8 cellular contexts compared by ENCODE assay signal in genomic region chr6:90217621-90218496, GRCh38.
DNase-seq lines count a peak whose midpoint lies in the region; ATAC-seq, FAIRE-seq and TF ChIP-seq lines count a peak whose summit lies in the region.

No MANE protein-coding gene starts in this region.

- H3K36me3 Mint-ChIP-seq in natural killer cell = no peaks in the 10 kb centered on the region

- DNase-seq in H4 (ENCODE audit: low spot score) = peak; percentile 79
- DNase-seq in SJSA1 (ENCODE audit: low read depth in 1 of 2, low spot score in 2 of 2) = peak in 1 of 2 experiments; percentile 95
- DNase-seq in natural killer cell = peak; percentile 44
- DNase-seq in NCI-H524 (lab: John Stamatoyannopoulos, UW) = no peak
- DNase-seq in OCI-M2 (lab: John Stamatoyannopoulos, UW; ENCODE audit: unreplicated experiment) = no peak

- H3K4me1 Mint-ChIP-seq in natural killer cell = peaks cover 0 to 13% of the 10 kb centered on the region in 2 donors

- H3K9me3 ChIP-seq in SJSA1 (replicated peaks) = no peaks in the 10 kb centered on the region; the same call in 1 of the 2 replicates

- no peak overlapping the region for H3K4me3 Mint-ChIP-seq in natural killer cell

- peak overlapping the region; percentile 98 for H3K27ac ChIP-seq in SJSA1

- no peak overlapping the region for H3K27ac Mint-ChIP-seq in natural killer cell

- peaks cover 56% of the 10 kb centered on the region for H3K4me1 ChIP-seq in SJSA1 (replicated peaks)

- intact Hi-C loops in natural killer cell (cut with micrococcal nuclease) = loop anchor here (1.0 to 5.0 kb wide), 6 partner anchors 56 to 266 kb away; no protein-coding TSS in a partner anchor

- no peak overlapping the region; the same call in 1 of the 2 replicates for H3K4me3 ChIP-seq in SJSA1

- ATAC-seq in natural killer cell (peak; percentile 69 to 83 (median 70)), HG03354 (IDR thresholded peaks at IDR 0.05; ENCODE audit: poor library complexity, severe bottlenecking, unreplicated experiment) (no peak), HG03378 (IDR thresholded peaks at IDR 0.05; ENCODE audit: unreplicated experiment) (no peak)

- no peak for TF ChIP-seq CTCF in natural killer cell (IDR thresholded peaks at IDR 0.05)

- H3K27me3 Mint-ChIP-seq in natural killer cell (ENCODE audit: low read depth in 2 of 2) = no peaks in the 10 kb centered on the region

- no peaks in the 10 kb centered on the region for H3K36me3 ChIP-seq in SJSA1

- no peaks in the 10 kb centered on the region for H3K27me3 ChIP-seq in SJSA1 (replicated peaks)

- peak; percentile 79 for FAIRE-seq in endometrium (lab: Jason Lieb, UNC)

- H3K9me3 Mint-ChIP-seq in natural killer cell = peaks cover 0 to 3% of the 10 kb centered on the region in 2 donors

Comparison
In these comparisons a context has a peak if more than half of its experiments do, and no peak if none do; other contexts are left out.
1. DNase-seq: peak in H4 (single experiment) and natural killer cell (single experiment); none in NCI-H524 (0 of 2) and OCI-M2 (single experiment).
2. ATAC-seq: peak in natural killer cell (3 of 3); none in HG03354 (single experiment) and HG03378 (single experiment).